Comparison of ENCODE assay signal across 20 cellular contexts in the genomic region with DNA sequence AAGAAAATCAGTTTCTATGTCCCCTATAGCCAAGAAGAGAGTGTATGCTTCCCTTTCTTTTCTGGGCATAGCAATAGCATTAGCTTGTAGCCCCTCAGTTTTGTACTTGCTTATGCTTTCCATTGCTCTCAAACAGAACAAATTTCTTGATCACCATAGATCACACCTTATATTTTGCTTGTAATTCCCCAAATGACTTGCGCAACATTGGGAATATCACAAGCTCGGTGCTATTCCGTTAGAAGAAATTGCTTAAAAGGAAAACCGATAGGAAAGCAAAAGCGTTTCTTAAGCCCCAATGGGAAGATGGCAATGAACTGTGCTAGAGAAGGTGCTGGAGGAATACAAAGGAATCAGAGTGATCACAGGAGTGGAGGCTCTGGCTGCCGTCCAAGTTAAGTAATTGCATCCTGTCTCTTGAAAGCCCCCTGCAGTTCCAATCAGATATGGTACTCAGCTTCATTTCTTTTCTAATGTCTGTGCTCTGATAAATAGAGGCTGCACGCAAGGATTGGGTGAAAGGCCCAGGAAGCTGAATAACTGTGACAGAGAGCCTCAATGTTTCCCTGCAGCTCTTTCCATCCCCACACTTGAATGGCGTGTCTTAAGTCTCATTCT.
DNase-seq lines count a peak whose midpoint lies in the region; ATAC-seq and TF ChIP-seq lines count a peak whose summit lies in the region.
"Had no signal": no experiment of that assay in that cellular context is flagged by ENCODE, and none has a peak within 500 bp of the region (broad histone marks: within the 10 kb centered on the region; RNA-seq: fewer than 3 reads in every experiment).

No MANE protein-coding gene starts in this region.

- ATAC-seq in SK-N-SH treated with all-trans-retinoic acid at 6 μM for 48 hours, result no peak
- no peak for ATAC-seq in HG02973 (IDR thresholded peaks at IDR 0.05; ENCODE audit: unreplicated experiment)
- ATAC-seq in esophagus mucosa, result no peak
- ATAC-seq in GM21717 (IDR thresholded peaks at IDR 0.05; ENCODE audit: unreplicated experiment), result no peak
- ATAC-seq: activated CD8-positive, alpha-beta T cell treated with anti-CD3 and anti-CD28 coated beads, Interleukin-2, amount 10 ng/mL, durations not matched to agents 7 days and 5 days; activated T-cell treated with anti-CD3 and anti-CD28 coated beads, Interleukin-2, amount 50 U/mL, for 72 hours; gastroesophageal sphincter; natural killer cell treated with Interleukin-12 subunit alpha and Interleukin-12 subunit beta and Interleukin-15 and Interleukin-18, amount 100 ng/mL, for 72 hours; Panc1 had no signal

- DNase-seq in DMS79 treated with DMSO at 0.1 percent for 48 hours (lab: John Stamatoyannopoulos, UW), result peak; percentile 85
- DNase-seq in NCI-H1417 treated with DMSO at 0.1 percent for 48 hours (lab: John Stamatoyannopoulos, UW), result peak; percentile 54
- peak; percentile 80 for DNase-seq in NCI-H2171 treated with DMSO at 0.1 percent for 48 hours (lab: John Stamatoyannopoulos, UW)
- no peak for DNase-seq in AG08395 (ENCODE audit: low spot score)
- DNase-seq: activated CD8-positive, alpha-beta T cell treated with anti-CD3 and anti-CD28 coated beads, Interleukin-2, amount 10 ng/mL, durations not matched to agents 7 days and 5 days; activated T-cell treated with anti-CD3 and anti-CD28 coated beads, Interleukin-2, amount 50 U/mL, for 72 hours; cerebellar nuclear complex; NCI-H526; posterior cingulate gyrus; stimulated activated CD4-positive, alpha-beta T cell treated with anti-CD3 and anti-CD28 coated beads, Interleukin-1b, Interleukin-23, amount 100 ng/mL, for 48 hours; stimulated activated naive CD4-positive, alpha-beta T cell treated with Interleukin-2 at 50 U/mL for 16 hours; T-helper 9 cell; transverse colon had no signal

TF ChIP-seq in SK-N-SH treated with all-trans-retinoic acid at 6 μM for 48 hours, 23 proteins besides CTCF, POLR2A, EP300 and RAD21:
- TF ChIP-seq ZNF70 (CRISPR knock-in tag; IDR thresholded peaks at IDR 0.05), result 0 out of 2 replicates have a peak, but pooled peaks have one; percentile 37
- no peak for TF ChIP-seq ZFP30 (CRISPR knock-in tag; IDR thresholded peaks at IDR 0.05)
TF ChIP-seq in SK-N-SH treated with all-trans-retinoic acid at 6 μM for 48 hours: peak in this region for 1.
